16 cellular contexts compared by ENCODE assay signal in the genomic region with DNA sequence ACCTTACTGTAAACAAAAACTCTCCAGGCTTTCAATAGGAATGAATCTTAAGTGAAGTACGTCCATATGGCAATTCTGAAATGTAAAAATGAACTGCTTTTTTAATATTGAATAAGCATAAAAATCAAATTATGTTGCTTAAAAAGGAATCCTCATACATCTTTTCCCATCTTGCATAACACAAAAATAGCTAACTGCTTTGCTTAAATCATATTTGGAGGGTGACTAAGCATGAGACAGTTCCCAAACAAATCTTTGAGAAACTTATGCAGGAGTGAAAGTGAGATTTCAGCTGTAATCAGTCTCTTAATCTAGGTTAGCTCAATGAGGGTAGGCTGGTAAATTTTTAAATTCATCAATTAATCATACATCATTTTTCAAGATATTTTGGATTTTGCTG.
DNase-seq lines count a peak whose midpoint lies in the region; ATAC-seq, FAIRE-seq and TF ChIP-seq lines count a peak whose summit lies in the region.
"Had no signal": no experiment of that assay in that cellular context is flagged by ENCODE, and none has a peak within 500 bp of the region (broad histone marks: within the 10 kb centered on the region; RNA-seq: fewer than 3 reads in every experiment).

No MANE protein-coding gene starts in this region.

- no peak for TF ChIP-seq CTCF in choroid plexus epithelial cell (conservative IDR thresholded peaks at IDR 0.05; ENCODE audit: low read depth, low read length)
- TF ChIP-seq CTCF in progenitor cell of endocrine pancreas (IDR thresholded peaks at IDR 0.05; ENCODE audit: unreplicated experiment): no peak
- TF ChIP-seq CTCF in pancreas (IDR thresholded peaks at IDR 0.05): no peak

- H3K79me1 ChIP-seq in mesenchymal stem cell (replicated peaks; ENCODE audit: low read length, poor library complexity, severe bottlenecking): peaks cover 7% of the 10 kb centered on the region

- H3K14ac ChIP-seq in mesenchymal stem cell (ENCODE audit: low read length in 2 of 2): no peak overlapping the region

- H2BK15ac ChIP-seq in mesenchymal stem cell (ENCODE audit: low read depth, poor library complexity, severe bottlenecking): no peak overlapping the region

- H3K9me3 Mint-ChIP-seq in progenitor cell of endocrine pancreas (ENCODE audit: low read depth): peaks cover under 1% of the 10 kb centered on the region

- H3K27ac Mint-ChIP-seq in progenitor cell of endocrine pancreas: no peak overlapping the region

- H3K27ac ChIP-seq in mesenchymal stem cell (ENCODE audit: low read length, poor library complexity, severe bottlenecking) (no peak overlapping the region), pancreas (no peak overlapping the region)
- H3K27ac ChIP-seq: BLaER1, VCaP had no signal

- H3K9me3 ChIP-seq in mesenchymal stem cell (ENCODE audit: control insufficient read depth, low read length) (no peaks in the 10 kb centered on the region), pancreas (no peaks in the 10 kb centered on the region)
- H3K9me3 ChIP-seq: BLaER1 had no signal

- H4K91ac ChIP-seq in mesenchymal stem cell (ENCODE audit: low read length): no peak overlapping the region

- H3K4me3 Mint-ChIP-seq in progenitor cell of endocrine pancreas (ENCODE audit: low read depth): no peak overlapping the region

- H3K23ac ChIP-seq in mesenchymal stem cell (ENCODE audit: low read length in 2 of 2): no peak overlapping the region

- H2BK12ac ChIP-seq in mesenchymal stem cell (ENCODE audit: low read length in 2 of 2): no peak overlapping the region

- H3K36me3 ChIP-seq in mesenchymal stem cell (ENCODE audit: control insufficient read depth in 1 of 2, insufficient read depth in 2 of 2, low read depth in 1 of 2, low read length in 2 of 2) (no peaks in the 10 kb centered on the region), pancreas (no peaks in the 10 kb centered on the region)

- no peak overlapping the region for H2BK5ac ChIP-seq in mesenchymal stem cell (ENCODE audit: low read depth, low read length, poor library complexity, severe bottlenecking)

- H3K4me1 Mint-ChIP-seq in progenitor cell of endocrine pancreas (ENCODE audit: low read depth): peaks cover 17% of the 10 kb centered on the region

- H2AFZ ChIP-seq in mesenchymal stem cell (ENCODE audit: low read depth, low read length): no peak overlapping the region

- no peaks in the 10 kb centered on the region for H3K27me3 Mint-ChIP-seq in progenitor cell of endocrine pancreas

- no peak for FAIRE-seq in pancreas (lab: Jason Lieb, UNC)
- FAIRE-seq: endothelial cell of umbilical vein, GM12878 had no signal

- no peak overlapping the region for H3K4ac ChIP-seq in mesenchymal stem cell (ENCODE audit: low read depth in 1 of 2, low read length in 2 of 2)

- no CpG with 5 or more reads among the region's 1 CpG for WGBS in mesenchymal stem cell
- WGBS in pancreas, 2 donors: 75 to 93% methylated on average over 1 of the region's 1 CpG

- H3K4me2 ChIP-seq in mesenchymal stem cell (ENCODE audit: low read length, poor library complexity, severe bottlenecking): no peak overlapping the region
- H3K4me2 ChIP-seq: BLaER1 had no signal

- H3K27me3 ChIP-seq in mesenchymal stem cell (ENCODE audit: control insufficient read depth in 1 of 2, insufficient read depth in 1 of 2, low read length in 2 of 2): no peaks in the 10 kb centered on the region
- no peaks in the 10 kb centered on the region for H3K27me3 ChIP-seq in pancreas
- H3K27me3 ChIP-seq: BLaER1 had no signal

- H3K4me1 ChIP-seq in mesenchymal stem cell (ENCODE audit: control insufficient read depth, insufficient read depth, low read depth, low read length) (peaks cover 5% of the 10 kb centered on the region), pancreas (no peaks in the 10 kb centered on the region)

- H4K8ac ChIP-seq in mesenchymal stem cell (ENCODE audit: low read length): no peak overlapping the region

- intact Hi-C loops in pancreas (cut with DNase I): no loop called here

- H2BK120ac ChIP-seq in mesenchymal stem cell (ENCODE audit: low read depth, low read length): no peak overlapping the region

- H3K9ac ChIP-seq in mesenchymal stem cell (ENCODE audit: low read length): peak overlapping the region; percentile 31
- H3K9ac ChIP-seq: BLaER1 had no signal

- H3K4me3 ChIP-seq in choroid plexus epithelial cell (ENCODE audit: low read depth, low read length) (no peak overlapping the region), mesenchymal stem cell (ENCODE audit: insufficient read depth in 1 of 2, low read depth in 1 of 2, low read length in 2 of 2) (no peak overlapping the region), pancreas (no peak overlapping the region)
- H3K4me3 ChIP-seq: BLaER1, GM12878, lung had no signal

- DNase-seq in AG08395 (ENCODE audit: low spot score): peak; percentile 41
- peak; percentile 66 for DNase-seq in LHCN-M2 (ENCODE audit: low read depth)
- DNase-seq in choroid plexus epithelial cell (ENCODE audit: low read depth): peak; percentile 79
- DNase-seq in mesenchymal stem cell: peak; percentile 40
- DNase-seq in H4 (ENCODE audit: low spot score): no peak
- DNase-seq in progenitor cell of endocrine pancreas (ENCODE audit: low spot score, unreplicated experiment): no peak
- no peak for DNase-seq in pancreas
- no peak for DNase-seq in retina
- DNase-seq: activated naive CD4-positive, alpha-beta T cell treated with Interleukin-2 at 50 U/mL for 16 hours; central memory CD4-positive, alpha-beta T cell; NK-92 treated with Interleukin-12 subunit alpha and Interleukin-12 subunit beta, amount 100 ng/mL, for 24 hours had no signal

- no peak overlapping the region for H2AK5ac ChIP-seq in mesenchymal stem cell (ENCODE audit: low read length, severe bottlenecking)

- ATAC-seq in pancreas: no peak
- ATAC-seq: GM12878 had no signal

- H3K36me3 Mint-ChIP-seq in progenitor cell of endocrine pancreas (ENCODE audit: insufficient read depth): peaks cover under 1% of the 10 kb centered on the region

- H3K18ac ChIP-seq in mesenchymal stem cell (ENCODE audit: low read depth in 1 of 2, low read length in 2 of 2): no peak overlapping the region

Comparison
In these comparisons a context has a peak if more than half of its experiments do, and no peak if none do; other contexts are left out.
1. DNase-seq: peak in AG08395 (single experiment), LHCN-M2 (single experiment), choroid plexus epithelial cell (single experiment) and mesenchymal stem cell (single experiment); none in H4 (single experiment), progenitor cell of endocrine pancreas (single experiment), pancreas (0 of 6) and retina (single experiment).